Comparison of ENCODE assay signal across 17 cellular contexts in the genomic region with DNA sequence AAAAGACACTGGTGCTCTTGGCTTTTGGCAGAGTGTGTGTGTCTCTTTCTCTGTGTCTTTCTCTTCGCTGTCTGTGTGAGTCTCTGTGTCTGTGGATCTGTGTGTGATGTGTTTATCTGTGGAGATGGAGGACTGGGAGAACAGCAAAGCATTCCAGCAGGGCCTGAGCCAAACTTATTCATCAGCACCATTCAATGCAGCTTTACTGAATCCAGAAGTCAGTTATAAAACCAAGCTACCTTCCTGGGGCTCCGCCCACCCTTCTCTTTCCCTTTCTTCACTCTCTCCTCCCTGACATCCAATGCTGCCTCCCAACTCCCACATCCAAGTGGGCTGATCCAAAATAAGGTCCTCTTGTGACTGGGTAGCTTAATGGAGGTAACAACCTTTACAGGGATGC. TPM values are rescaled to one million over a fixed set of nuclear protein-coding genes. Genes with fewer than 3 reads are reported as not detected.
DNase-seq lines count a peak whose midpoint lies in the region; ATAC-seq and TF ChIP-seq lines count a peak whose summit lies in the region.
"Had no signal": no experiment of that assay in that cellular context is flagged by ENCODE, and none has a peak within 500 bp of the region (broad histone marks: within the 10 kb centered on the region; RNA-seq: fewer than 3 reads in every experiment).

No MANE protein-coding gene starts in this region.

- in situ Hi-C loops in ACHN (cut with HindIII; ENCODE audit: low pct_ligation_motif_present, low pct_unique_long_range_greater_than_20kb, low sequenced_read_pairs): no loop called here

- DNase-seq in GM23338 (ENCODE audit: low spot score): peak; percentile 48
- no peak for DNase-seq in WTC11 (ENCODE audit: low spot score)
- DNase-seq in glutamatergic neuron: no peak
- peak; percentile 38 for DNase-seq in occipital lobe (lab: John Stamatoyannopoulos, UW)
- no peak for DNase-seq in stomach
- no peak for DNase-seq in endothelial cell (ENCODE audit: low spot score)
- no peak for DNase-seq in ACHN
- DNase-seq: activated CD4-positive, alpha-beta memory T cell treated with anti-CD3 and anti-CD28 coated beads, Interleukin-2, amount 10 ng/mL, durations not matched to agents 7 days and 5 days; DMS 273 treated with DMSO at 0.1 percent for 48 hours; HFFc6; NCI-H1694 treated with DMSO at 0.1 percent for 48 hours; NCI-H446 had no signal

- H3K27me3 ChIP-seq in GM23338 (ENCODE audit: insufficient read depth) (peaks cover 4% of the 10 kb centered on the region; the same call in 1 of the 2 replicates), stomach (no peaks in the 10 kb centered on the region)
- H3K27me3 ChIP-seq: SJSA1 had no signal

- TF ChIP-seq EP300 in stomach (IDR thresholded peaks at IDR 0.05): no peak

- TF ChIP-seq CTCF in GM23338 (conservative IDR thresholded peaks at IDR 0.05; ENCODE audit: low read depth in 2 of 2): no peak
- no peak for TF ChIP-seq CTCF in WTC11 (IDR thresholded peaks at IDR 0.05)
- no peak for TF ChIP-seq CTCF in glutamatergic neuron (IDR thresholded peaks at IDR 0.05; ENCODE audit: partially characterized antibody, unreplicated experiment)
- TF ChIP-seq CTCF in stomach (IDR thresholded peaks at IDR 0.05): no peak
- TF ChIP-seq CTCF in endothelial cell (IDR thresholded peaks at IDR 0.05; ENCODE audit: unreplicated experiment): no peak

- H3F3A ChIP-seq in GM23338 (replicated peaks; ENCODE audit: low read depth): peaks cover 5% of the 10 kb centered on the region

- WGBS in stomach, 5 donors: 76 to 94% (median 88%) methylated on average over 2 of the region's 2 CpGs

- peaks cover 65% of the 10 kb centered on the region for H3K79me2 ChIP-seq in GM23338 (replicated peaks; ENCODE audit: insufficient read depth)

- H3K27me3 Mint-ChIP-seq in GM23338 (ENCODE audit: insufficient read depth, low read depth, poor library complexity): peaks cover 18% of the 10 kb centered on the region
- H3K27me3 Mint-ChIP-seq in WTC11 (ENCODE audit: low read depth): no peaks in the 10 kb centered on the region
- peaks cover 14% of the 10 kb centered on the region for H3K27me3 Mint-ChIP-seq in glutamatergic neuron (ENCODE audit: unreplicated experiment)
- peaks cover 15% of the 10 kb centered on the region for H3K27me3 Mint-ChIP-seq in endothelial cell (ENCODE audit: unreplicated experiment)
- H3K27me3 Mint-ChIP-seq: activated CD4-positive, alpha-beta memory T cell treated with anti-CD3 and anti-CD28 coated beads, Interleukin-2, amount 10 ng/mL, durations not matched to agents 7 days and 5 days had no signal

- peak overlapping the region; percentile 90 for H3K27ac ChIP-seq in GM23338 (ENCODE audit: low read depth)
- no peak overlapping the region for H3K27ac ChIP-seq in stomach
- H3K27ac ChIP-seq: coronary artery, SJSA1 had no signal

- H3K27ac Mint-ChIP-seq in GM23338 (peak overlapping the region; percentile 69), WTC11 (peak overlapping the region; percentile 81), glutamatergic neuron (ENCODE audit: unreplicated experiment) (peak overlapping the region; percentile 2), endothelial cell (ENCODE audit: unreplicated experiment) (no peak overlapping the region)
- H3K27ac Mint-ChIP-seq: activated CD4-positive, alpha-beta memory T cell treated with anti-CD3 and anti-CD28 coated beads, Interleukin-2, amount 10 ng/mL, durations not matched to agents 7 days and 5 days; HFFc6 had no signal

- intact Hi-C loops in stomach (cut with DNase I; ENCODE audit: low total_unique reads): loop anchor here (10.0 kb wide), 1 partner anchor 65 kb away; no protein-coding TSS in a partner anchor

- ATAC-seq in GM23338 (0 out of 3 replicates have a peak, but pooled peaks have one; percentile 0), WTC11 (no peak), HG02884 (IDR thresholded peaks at IDR 0.05; ENCODE audit: unreplicated experiment) (no peak)
- ATAC-seq: esophagus mucosa, left lobe of liver had no signal

- H3K4me1 Mint-ChIP-seq in GM23338 (peaks cover 65% of the 10 kb centered on the region), WTC11 (peaks cover 60% of the 10 kb centered on the region), glutamatergic neuron (ENCODE audit: low read depth, unreplicated experiment) (peaks cover 32% of the 10 kb centered on the region), endothelial cell (ENCODE audit: unreplicated experiment) (peaks cover 20% of the 10 kb centered on the region)

- H3K9me2 ChIP-seq in GM23338 (ENCODE audit: insufficient read depth): no peaks in the 10 kb centered on the region

- H3K4me2 ChIP-seq in GM23338: peak overlapping the region; percentile 79

- CTCF ChIA-PET in WTC11 (lab: Charles Lee): interaction anchor here (0.6 to 1.5 kb wide), 8 partner anchors 8 to 252 kb away, joined by 3 to 6 read pairs (median 3); no protein-coding TSS in a partner anchor

- POLR2A ChIA-PET in WTC11 (lab: Charles Lee): no interaction called here

- H3K36me3 ChIP-seq in GM23338 (ENCODE audit: insufficient read depth): no peaks in the 10 kb centered on the region
- no peaks in the 10 kb centered on the region for H3K36me3 ChIP-seq in stomach

- H3K9me3 Mint-ChIP-seq in GM23338: no peaks in the 10 kb centered on the region
- no peaks in the 10 kb centered on the region for H3K9me3 Mint-ChIP-seq in WTC11
- H3K9me3 Mint-ChIP-seq in glutamatergic neuron (ENCODE audit: unreplicated experiment): peaks cover 19% of the 10 kb centered on the region
- H3K9me3 Mint-ChIP-seq in endothelial cell (ENCODE audit: unreplicated experiment): no peaks in the 10 kb centered on the region
- H3K9me3 Mint-ChIP-seq: activated CD4-positive, alpha-beta memory T cell treated with anti-CD3 and anti-CD28 coated beads, Interleukin-2, amount 10 ng/mL, durations not matched to agents 7 days and 5 days; HFFc6 had no signal

- no peak for TF ChIP-seq POLR2A in stomach (IDR thresholded peaks at IDR 0.05)

- H3K4me3 ChIP-seq in GM23338 (peak overlapping the region; percentile 86), stomach (no peak overlapping the region)
- H3K4me3 ChIP-seq: coronary artery, SJSA1 had no signal

- peaks cover 69% of the 10 kb centered on the region for H3K4me1 ChIP-seq in GM23338 (ENCODE audit: insufficient read depth)
- H3K4me1 ChIP-seq in stomach: peaks cover 20 to 53% (median 35%) of the 10 kb centered on the region in 4 donors

- no peaks in the 10 kb centered on the region; the same call in 1 of the 2 replicates for H4K20me1 ChIP-seq in GM23338 (replicated peaks; ENCODE audit: insufficient read depth)

- peak overlapping the region; percentile 48 for H3K4me3 Mint-ChIP-seq in GM23338
- H3K4me3 Mint-ChIP-seq in WTC11: peak overlapping the region; percentile 41; the same call in 1 of the 2 replicates
- H3K4me3 Mint-ChIP-seq in glutamatergic neuron (ENCODE audit: unreplicated experiment): peak overlapping the region; percentile 13
- H3K4me3 Mint-ChIP-seq in endothelial cell (ENCODE audit: unreplicated experiment): no peak overlapping the region
- H3K4me3 Mint-ChIP-seq: activated CD4-positive, alpha-beta memory T cell treated with anti-CD3 and anti-CD28 coated beads, Interleukin-2, amount 10 ng/mL, durations not matched to agents 7 days and 5 days; HFFc6 had no signal

- no peaks in the 10 kb centered on the region for H3K36me3 Mint-ChIP-seq in GM23338 (ENCODE audit: low read depth)
- H3K36me3 Mint-ChIP-seq in WTC11: no peaks in the 10 kb centered on the region
- H3K36me3 Mint-ChIP-seq in glutamatergic neuron (ENCODE audit: unreplicated experiment): no peaks in the 10 kb centered on the region
- no peaks in the 10 kb centered on the region for H3K36me3 Mint-ChIP-seq in endothelial cell (ENCODE audit: low read depth, unreplicated experiment)

- H3K9me3 ChIP-seq in stomach: no peaks in the 10 kb centered on the region
- H3K9me3 ChIP-seq: SJSA1 had no signal

- no peak overlapping the region for H2AFZ ChIP-seq in GM23338

TF ChIP-seq in GM23338, 12 proteins besides CTCF, POLR2A, EP300 and RAD21:
- TF ChIP-seq JUNB (IDR thresholded peaks at IDR 0.05; ENCODE audit: unreplicated experiment) (no peak), CREB1 (CRISPR knock-in tag; IDR thresholded peaks at IDR 0.05; ENCODE audit: low read depth) (no peak)
- TF ChIP-seq, protein P1, sequence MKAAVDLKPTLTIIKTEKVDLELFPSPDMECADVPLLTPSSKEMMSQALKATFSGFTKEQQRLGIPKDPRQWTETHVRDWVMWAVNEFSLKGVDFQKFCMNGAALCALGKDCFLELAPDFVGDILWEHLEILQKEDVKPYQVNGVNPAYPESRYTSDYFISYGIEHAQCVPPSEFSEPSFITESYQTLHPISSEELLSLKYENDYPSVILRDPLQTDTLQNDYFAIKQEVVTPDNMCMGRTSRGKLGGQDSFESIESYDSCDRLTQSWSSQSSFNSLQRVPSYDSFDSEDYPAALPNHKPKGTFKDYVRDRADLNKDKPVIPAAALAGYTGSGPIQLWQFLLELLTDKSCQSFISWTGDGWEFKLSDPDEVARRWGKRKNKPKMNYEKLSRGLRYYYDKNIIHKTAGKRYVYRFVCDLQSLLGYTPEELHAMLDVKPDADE (IDR thresholded peaks at IDR 0.05): no peak
TF ChIP-seq in GM23338: peak in this region for 0.

TF ChIP-seq in WTC11, 78 proteins besides CTCF, POLR2A, EP300 and RAD21 (continues in another document):
- no peak for TF ChIP-seq JAZF1 (CRISPR knock-in tag; IDR thresholded peaks at IDR 0.05)
- no peak for TF ChIP-seq ZNF396 (CRISPR knock-in tag; IDR thresholded peaks at IDR 0.05; ENCODE audit: borderline replicate concordance)
- TF ChIP-seq SMAD3 (CRISPR knock-in tag; IDR thresholded peaks at IDR 0.05; ENCODE audit: borderline replicate concordance): no peak
- TF ChIP-seq SP1 (CRISPR knock-in tag; conservative IDR thresholded peaks at IDR 0.05): no peak
- TF ChIP-seq CBFB (CRISPR knock-in tag; IDR thresholded peaks at IDR 0.05; ENCODE audit: low read depth): no peak
- TF ChIP-seq, protein P2, sequence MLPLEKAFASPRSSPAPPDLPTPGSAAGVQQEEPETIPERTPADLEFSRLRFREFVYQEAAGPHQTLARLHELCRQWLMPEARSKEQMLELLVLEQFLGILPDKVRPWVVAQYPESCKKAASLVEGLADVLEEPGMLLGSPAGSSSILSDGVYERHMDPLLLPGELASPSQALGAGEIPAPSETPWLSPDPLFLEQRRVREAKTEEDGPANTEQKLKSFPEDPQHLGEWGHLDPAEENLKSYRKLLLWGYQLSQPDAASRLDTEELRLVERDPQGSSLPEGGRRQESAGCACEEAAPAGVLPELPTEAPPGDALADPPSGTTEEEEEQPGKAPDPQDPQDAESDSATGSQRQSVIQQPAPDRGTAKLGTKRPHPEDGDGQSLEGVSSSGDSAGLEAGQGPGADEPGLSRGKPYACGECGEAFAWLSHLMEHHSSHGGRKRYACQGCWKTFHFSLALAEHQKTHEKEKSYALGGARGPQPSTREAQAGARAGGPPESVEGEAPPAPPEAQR (CRISPR knock-in tag; IDR thresholded peaks at IDR 0.05): no peak

RNA-seq across cellular contexts. Expression of gene SGMS1, which starts 3.9 kb away (rescaled TPM):
- 33.6 and 34.7 TPM in 2 replicates for total RNA-seq in GM23338 (2014; rRNA removed; shearing (Covaris generic))
- 12.6 and 15.0 TPM in 2 replicates for polyA plus RNA-seq in GM23338 (2016; fragmentation: Nextera tagmentation; extraction: Ambion mirVana)
- 12.4 to 14.0 TPM (median 13.2 TPM) in 3 replicates for total RNA-seq in WTC11 (2021)
- total RNA-seq in glutamatergic neuron (ENCODE audit: unreplicated experiment): 24.1 TPM
- total RNA-seq in occipital lobe: 46.5 TPM
- 100 to 1,000 TPM in 2 of 5 donors, 10 to 100 TPM in 3; 24.6 to 229 (median 75.5) TPM for total RNA-seq in stomach
- polyA plus RNA-seq in stomach: 1 to 10 TPM; 6.2 to 7.8 (median 7.0) TPM
- 12.4 TPM for total RNA-seq in endothelial cell (ENCODE audit: unreplicated experiment)

Comparison
In these comparisons a context has a peak if more than half of its experiments do, and no peak if none do; other contexts are left out.
1. DNase-seq: peak in GM23338 (single experiment) and occipital lobe (single experiment); none in WTC11 (single experiment), glutamatergic neuron (single experiment), stomach (single experiment), endothelial cell (single experiment) and ACHN (single experiment).